15 cellular contexts compared by ENCODE assay signal in genomic region chr13:109199280-109199679, GRCh38.
"Had no signal": no experiment of that assay in that cellular context is flagged by ENCODE, and none has a peak within 500 bp of the region (broad histone marks: within the 10 kb centered on the region; RNA-seq: fewer than 3 reads in every experiment).

No MANE protein-coding gene starts in this region.

- FAIRE-seq: islet of Langerhans had no signal

- H3K36me3 ChIP-seq: colonic mucosa, gastrocnemius medialis, heart right ventricle, right atrium auricular region, sigmoid colon had no signal

- H3K9me3 ChIP-seq: colonic mucosa, gastrocnemius medialis, heart right ventricle, mucosa of descending colon, right atrium auricular region, sigmoid colon had no signal

- DNase-seq: colonic mucosa; effector CD4-positive, alpha-beta T cell; endodermal cell; gastrocnemius medialis; heart right ventricle; hypothalamus; kidney glomerular epithelial cell; mucosa of descending colon; naive thymus-derived CD8-positive, alpha-beta T cell; sigmoid colon; stimulated activated naive CD4-positive, alpha-beta T cell; trophoblast cell had no signal

- H3K27ac ChIP-seq: colonic mucosa, gastrocnemius medialis, heart right ventricle, right atrium auricular region, sigmoid colon, skin epidermis had no signal

- ATAC-seq: gastrocnemius medialis; heart right ventricle; mucosa of descending colon; naive thymus-derived CD8-positive, alpha-beta T cell had no signal

- H3K4me3 ChIP-seq: colonic mucosa, gastrocnemius medialis, heart right ventricle, mucosa of descending colon, right atrium auricular region, sigmoid colon, skin epidermis had no signal

- H3K4me1 ChIP-seq: colonic mucosa, gastrocnemius medialis, heart right ventricle, right atrium auricular region had no signal

- H3K27me3 ChIP-seq: colonic mucosa, gastrocnemius medialis, heart right ventricle, right atrium auricular region, sigmoid colon had no signal
